Comparison of ENCODE assay signal across 27 cellular contexts in the genomic region with DNA sequence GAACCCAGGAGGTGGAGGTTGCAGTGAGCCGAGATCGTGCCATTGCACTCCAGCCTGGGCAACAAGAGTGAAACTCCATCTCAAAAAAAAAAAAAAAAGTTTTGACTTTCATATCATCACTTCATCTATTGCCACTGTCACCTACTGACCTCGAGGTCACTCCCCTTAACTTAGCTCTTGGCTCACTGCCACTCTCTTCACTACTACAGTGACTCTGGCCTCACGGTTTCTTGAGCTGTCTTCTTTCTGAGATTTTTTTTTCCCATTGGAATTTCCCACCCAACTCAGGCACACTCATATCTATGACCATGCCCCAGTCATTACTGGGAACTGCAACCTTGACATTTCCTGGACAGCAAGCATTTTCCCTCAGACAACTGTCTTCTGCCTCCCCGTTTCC. TPM values are rescaled to one million over a fixed set of nuclear protein-coding genes. Genes with fewer than 3 reads are reported as not detected.
A peak's percentile ranks its signal among the peaks of the same experiment; 100 is the strongest.
DNase-seq lines count a peak whose midpoint lies in the region; ATAC-seq, FAIRE-seq and TF ChIP-seq lines count a peak whose summit lies in the region.
"Had no signal": no experiment of that assay in that cellular context is flagged by ENCODE, and none has a peak within 500 bp of the region (broad histone marks: within the 10 kb centered on the region; RNA-seq: fewer than 3 reads in every experiment).

No MANE protein-coding gene starts in this region.

- TF ChIP-seq EP300 in HepG2 (IDR thresholded peaks at IDR 0.05; ENCODE audit: low read depth in 2 of 2, low read length in 2 of 2) (no peak), HepG2 (CRISPR knock-in tag; IDR thresholded peaks at IDR 0.05; ENCODE audit: borderline replicate concordance) (no peak)

- POLR2A ChIA-PET in HepG2 (lab: Yijun Ruan, JAX): no interaction called here
- POLR2A ChIA-PET in Caco-2 (lab: Charles Lee): no interaction called here

- H3K9me3 Mint-ChIP-seq in Caco-2 (ENCODE audit: unreplicated experiment): no peaks in the 10 kb centered on the region

- H3K36me3 ChIP-seq in liver (ENCODE audit: control insufficient read depth in 4 of 4, insufficient read depth in 3 of 4, low read depth in 1 of 4, low read length in 3 of 4) (no peaks in the 10 kb centered on the region), HepG2 (replicated peaks in 1 of 2; ENCODE audit: control insufficient read depth in 1 of 2, insufficient read depth in 2 of 2, low read length in 2 of 2) (no peaks in the 10 kb centered on the region), Caco-2 (ENCODE audit: control insufficient read depth, insufficient read depth, low read length) (no peaks in the 10 kb centered on the region)
- H3K36me3 ChIP-seq: BLaER1 had no signal

- no peak overlapping the region for H3K27ac ChIP-seq in liver (ENCODE audit: low read depth in 1 of 2, low read length in 2 of 2)
- H3K27ac ChIP-seq in HepG2 (ENCODE audit: extremely low read length, insufficient read depth, low read length): no peak overlapping the region
- H3K27ac ChIP-seq: BLaER1, GM23248 had no signal

- H3K9me3 ChIP-seq in liver (ENCODE audit: control insufficient read depth in 4 of 4, low read length in 3 of 4): peaks cover 0 to 3% (median 0%) of the 10 kb centered on the region in 4 donors
- no peaks in the 10 kb centered on the region for H3K9me3 ChIP-seq in HepG2 (ENCODE audit: low read length)
- H3K9me3 ChIP-seq in Caco-2: no peaks in the 10 kb centered on the region

- CTCF ChIA-PET in HepG2 (lab: Yijun Ruan, JAX; ENCODE audit: low intra/inter-chr PET ratio, low total read pairs): no interaction called here
- CTCF ChIA-PET in Caco-2 (lab: Charles Lee): interaction anchor here (0.7 kb wide), 1 partner anchor 256 kb away, joined by 4 read pairs; no protein-coding TSS in a partner anchor

- H3K27me3 Mint-ChIP-seq in Caco-2 (ENCODE audit: insufficient read depth, unreplicated experiment): peaks cover 3% of the 10 kb centered on the region

- no peak overlapping the region for H3K4me2 ChIP-seq in HepG2 (ENCODE audit: low read depth, low read length)
- H3K4me2 ChIP-seq: BLaER1 had no signal

- DNase-seq in HepG2 (ENCODE audit: low spot score) (no peak), RPMI8226 (peak; percentile 79), kidney tubule cell (ENCODE audit: low spot score) (peak; percentile 17), Caco-2 (no peak), NCI-H2107 treated with DMSO at 0.1 percent for 48 hours (lab: John Stamatoyannopoulos, UW; ENCODE audit: unreplicated experiment) (no peak)
- DNase-seq: 8988T; Calu3; CD4-positive, alpha-beta memory T cell; DMS79 treated with DMSO at 0.1 percent for 48 hours; EL; GM23248; HCEC 1CT; KG1 had no signal

- TF ChIP-seq RAD21 in liver (IDR thresholded peaks at IDR 0.05) (no peak), HepG2 (CRISPR knock-in tag; IDR thresholded peaks at IDR 0.05) (no peak)

- no peak overlapping the region for H2AFZ ChIP-seq in HepG2 (ENCODE audit: low read length)
- H2AFZ ChIP-seq: GM23248 had no signal

- H3K9ac ChIP-seq in liver (ENCODE audit: low read depth in 1 of 2, low read length in 2 of 2) (no peak overlapping the region), HepG2 (ENCODE audit: insufficient read depth, low read depth, low read length) (no peak overlapping the region)
- H3K9ac ChIP-seq: BLaER1, GM23248 had no signal

- no peak for TF ChIP-seq CTCF in liver (IDR thresholded peaks at IDR 0.05; ENCODE audit: low read depth, low read length, missing input control)
- no peak for TF ChIP-seq CTCF in HepG2 (CRISPR knock-in tag; IDR thresholded peaks at IDR 0.05)
- TF ChIP-seq CTCF in Caco-2 (IDR thresholded peaks at IDR 0.05; ENCODE audit: insufficient read depth in 1 of 2, low read depth in 1 of 2, low read length in 1 of 2, severe bottlenecking in 1 of 2, unreplicated experiment in 1 of 2): no peak

- 71% methylated on average over 5 of the region's 5 CpGs for WGBS in liver
- 39% methylated on average over 5 of the region's 5 CpGs for WGBS in HepG2 (ENCODE audit: low lambda C conversion rate)

- H3K27ac Mint-ChIP-seq in Caco-2 (ENCODE audit: unreplicated experiment): no peak overlapping the region
- H3K27ac Mint-ChIP-seq: CD14-positive monocyte; CD4-positive, alpha-beta memory T cell; IgD-negative memory B cell had no signal

- no peaks in the 10 kb centered on the region for H3K79me2 ChIP-seq in HepG2 (ENCODE audit: insufficient read depth, low read length)

- H3K27me3 ChIP-seq in liver (ENCODE audit: control insufficient read depth in 4 of 4, insufficient read depth in 4 of 4, low read length in 3 of 4) (no peaks in the 10 kb centered on the region), HepG2 (ENCODE audit: control insufficient read depth in 1 of 2, insufficient read depth in 2 of 2, low read length in 2 of 2) (no peaks in the 10 kb centered on the region), Caco-2 (replicated peaks; ENCODE audit: control insufficient read depth, insufficient read depth, low read length) (0 out of 2 replicates have a peak, but pooled peaks cover 1% of the 10 kb centered on the region)
- H3K27me3 ChIP-seq: BLaER1 had no signal

- BruUV-seq in HepG2 (replicated peaks; lab: Mats Ljungman, UMichigan) (no TSS peak), Caco-2 (replicated peaks; lab: Mats Ljungman, UMichigan) (no TSS peak)

- H3K4me3 ChIP-seq in liver (ENCODE audit: low read depth in 1 of 3, low read length in 3 of 3) (no peak overlapping the region), HepG2 (replicated peaks in 1 of 3; ENCODE audit: insufficient read depth in 1 of 3, low read depth in 2 of 3, low read length in 3 of 3) (no peak overlapping the region), Caco-2 (ENCODE audit: low read depth, low read length) (no peak overlapping the region)
- H3K4me3 ChIP-seq: BLaER1, GM23248 had no signal

- intact Hi-C loops in HepG2 (cut with micrococcal nuclease; ENCODE audit: unreplicated experiment) (no loop called here), Caco-2 (cut with micrococcal nuclease; ENCODE audit: unreplicated experiment) (no loop called here)

- H3K4me1 Mint-ChIP-seq in Caco-2 (ENCODE audit: low read depth, unreplicated experiment): peaks cover 6% of the 10 kb centered on the region
- H3K4me1 Mint-ChIP-seq: IgD-negative memory B cell had no signal

- TF ChIP-seq POLR2A in HepG2 (IDR thresholded peaks at IDR 0.05; ENCODE audit: insufficient read depth in 1 of 2, low read depth in 2 of 2, low read length in 2 of 2): no peak

- ATAC-seq in HepG2 (no peak), HG02870 (IDR thresholded peaks at IDR 0.05; ENCODE audit: unreplicated experiment) (peak; percentile 62), GM18858 (IDR thresholded peaks at IDR 0.05; ENCODE audit: unreplicated experiment) (no peak)

- FAIRE-seq in HepG2 (lab: Jason Lieb, UNC): no peak
- FAIRE-seq: GM12892, GM18507, GM19239, HTR-8/SVneo had no signal

- no peaks in the 10 kb centered on the region for H4K20me1 ChIP-seq in HepG2 (ENCODE audit: insufficient read depth, low read length)
- H4K20me1 ChIP-seq: BLaER1 had no signal

- in situ Hi-C loops in HepG2 (cut with HindIII; ENCODE audit: extremely low pct_ligation_motif_present, low pct_unique_long_range_greater_than_20kb): no loop called here

- no peaks in the 10 kb centered on the region for H3K36me3 Mint-ChIP-seq in Caco-2 (ENCODE audit: insufficient read depth, unreplicated experiment)
- H3K36me3 Mint-ChIP-seq: CD14-positive monocyte had no signal

- no peaks in the 10 kb centered on the region for H3K4me1 ChIP-seq in liver (ENCODE audit: control insufficient read depth in 4 of 4, insufficient read depth in 4 of 4, low read length in 3 of 4)
- H3K4me1 ChIP-seq in HepG2 (ENCODE audit: insufficient read depth, low read length): no peaks in the 10 kb centered on the region
- H3K4me1 ChIP-seq in Caco-2: no peaks in the 10 kb centered on the region

- no peak overlapping the region for H3K4me3 Mint-ChIP-seq in Caco-2 (ENCODE audit: unreplicated experiment)
- H3K4me3 Mint-ChIP-seq: CD14-positive monocyte; CD4-positive, alpha-beta memory T cell; IgD-negative memory B cell had no signal

TF ChIP-seq in liver, 16 proteins besides CTCF, POLR2A, EP300 and RAD21:
- TF ChIP-seq TAF1 (conservative IDR thresholded peaks at IDR 0.05) (no peak), RXRA (IDR thresholded peaks at IDR 0.05) (peak; percentile 23 to 70)

TF ChIP-seq in HepG2, 621 proteins besides CTCF, POLR2A, EP300 and RAD21:
- TF ChIP-seq ZNF17 (CRISPR knock-in tag; IDR thresholded peaks at IDR 0.05): no peak

RNA-seq across cellular contexts. Expression of a gene that starts 42.6 kb away (rescaled TPM):
- total RNA-seq in liver (not detected), HepG2 (2016; rRNA removed; fragmentation: Illumina TruSeq; extraction: Trizol) (not detected in 2 replicates), Caco-2 (2022) (0.23 TPM in 1 of 2 replicates, not detected in the other)
- polyA plus RNA-seq in liver (not detected), HepG2 (2011; rRNA removed) (0.04 TPM in 1 of 2 replicates, not detected in the other)
- not detected in 2 replicates for total RNA-seq in HepG2 (2016; cell fraction: cytosol; rRNA removed; fragmentation: Illumina TruSeq; extraction: Trizol; ENCODE audit: low read depth)
- total RNA-seq in HepG2 (2016; cell fraction: insoluble cytoplasmic fraction; rRNA removed; fragmentation: Illumina TruSeq; extraction: Trizol): not detected in 2 replicates
- not detected in 2 replicates for total RNA-seq in HepG2 (2016; cell fraction: membrane; rRNA removed; fragmentation: Illumina TruSeq; extraction: Trizol)
- total RNA-seq in HepG2 (2016; cell fraction: nucleus; rRNA removed; fragmentation: Illumina TruSeq; extraction: Trizol): not detected in 2 replicates
- not detected in 2 replicates for polyA plus RNA-seq in HepG2 (2011; cell fraction: cytosol; rRNA removed)
- not detected in 2 replicates for polyA plus RNA-seq in HepG2 (2011; cell fraction: nucleus; rRNA removed)
- polyA plus RNA-seq in HepG2 (2012): not detected in 2 replicates
- polyA plus RNA-seq in HepG2 (2016; cell fraction: cytosol; fragmentation: Illumina TruSeq; extraction: Trizol; ENCODE audit: low read depth): not detected in 2 replicates
- polyA plus RNA-seq in HepG2 (2016; cell fraction: insoluble cytoplasmic fraction; fragmentation: Illumina TruSeq; extraction: Trizol; ENCODE audit: low read depth): not detected in 2 replicates
- not detected in 2 replicates for polyA plus RNA-seq in HepG2 (2016; cell fraction: membrane; fragmentation: Illumina TruSeq; extraction: Trizol; ENCODE audit: low read depth)
- not detected in 2 replicates for polyA plus RNA-seq in HepG2 (2016; cell fraction: nucleus; fragmentation: Illumina TruSeq; extraction: Trizol; ENCODE audit: insufficient read depth, low read depth)
- not detected in 2 replicates for polyA minus RNA-seq in HepG2 (2011; rRNA and poly(A)+ RNA removed; ENCODE audit: low replicate concordance)
- polyA minus RNA-seq in HepG2 (2011; cell fraction: cytosol; rRNA and poly(A)+ RNA removed): not detected in 2 replicates
- not detected in 2 replicates for polyA minus RNA-seq in HepG2 (2011; cell fraction: nucleus; rRNA and poly(A)+ RNA removed)
- total RNA-seq: A673; Calu3; CD4-positive, alpha-beta memory T cell; G401; GM23248; H4 had no signal
- polyA plus RNA-seq: AG04450; CD14-positive monocyte; CD4-positive, alpha-beta memory T cell; GM23248; IgD-negative memory B cell had no signal

Comparison
In these comparisons a context has a peak if more than half of its experiments do, and no peak if none do; other contexts are left out.
1. DNase-seq: peak in RPMI8226 (single experiment) and kidney tubule cell (single experiment); none in HepG2 (single experiment), Caco-2 (0 of 2) and NCI-H2107 treated with DMSO at 0.1 percent for 48 hours (single experiment).